In genomic region chr21:24899138-24899537, GRCh38 we compare ENCODE assay signal across 19 cellular contexts.
DNase-seq lines count a peak whose midpoint lies in the region; ATAC-seq lines count a peak whose summit lies in the region.
"Had no signal": no experiment of that assay in that cellular context is flagged by ENCODE, and none has a peak within 500 bp of the region (broad histone marks: within the 10 kb centered on the region; RNA-seq: fewer than 3 reads in every experiment).

No MANE protein-coding gene starts in this region.

- H3K27me3 ChIP-seq in H7 (ENCODE audit: control insufficient read depth, insufficient read depth, low read length) = no peaks in the 10 kb centered on the region
- H3K27me3 ChIP-seq: neutrophil, suprapubic skin had no signal

- no peak overlapping the region for H3K4me3 ChIP-seq in H7 (ENCODE audit: insufficient read depth, low read depth, low read length)
- H3K4me3 ChIP-seq: mucosa of descending colon, suprapubic skin had no signal

- DNase-seq in MV-4-11 (lab: John Stamatoyannopoulos, UW) (peak; percentile 2), ecto neural progenitor cell (ENCODE audit: low spot score) (no peak), H7 (no peak), GF-D8 (lab: John Stamatoyannopoulos, UW) (no peak)
- no peak for DNase-seq in stimulated activated naive CD4-positive, alpha-beta T cell (lab: John Stamatoyannopoulos, UW)
- DNase-seq: activated gamma-delta T cell treated with Interleukin-2 at 50 U/mL for 16 hours, anterior cingulate cortex, H9, left colon, mucosa of descending colon, NCI-H1417 treated with DMSO at 0.1 percent for 48 hours, NCI-H2227 treated with DMSO at 0.1 percent for 48 hours, right cardiac atrium had no signal

- ATAC-seq in GM18517 (IDR thresholded peaks at IDR 0.05; ENCODE audit: unreplicated experiment) (peak; percentile 54), GM21423 (IDR thresholded peaks at IDR 0.05; ENCODE audit: unreplicated experiment) (peak; percentile 41), HG02852 (IDR thresholded peaks at IDR 0.05; ENCODE audit: unreplicated experiment) (peak; percentile 69)
- ATAC-seq: left colon, mucosa of descending colon, right cardiac atrium, Right ventricle myocardium inferior had no signal

- H3K36me3 ChIP-seq in H7 (replicated peaks; ENCODE audit: control insufficient read depth, insufficient read depth, low read length) = no peaks in the 10 kb centered on the region
- H3K36me3 ChIP-seq: neutrophil, suprapubic skin had no signal
